8 cellular contexts compared by ENCODE assay signal in genomic region chr4:48275247-48275646, GRCh38. TPM values are rescaled to one million over a fixed set of nuclear protein-coding genes. Genes with fewer than 3 reads are reported as not detected.
DNase-seq lines count a peak whose midpoint lies in the region; ATAC-seq and TF ChIP-seq lines count a peak whose summit lies in the region.

No MANE protein-coding gene starts in this region.

- H3K36me3 ChIP-seq in mucosa of descending colon (ENCODE audit: low read depth): no peaks in the 10 kb centered on the region

- in situ Hi-C loops in astrocyte of the spinal cord (cut with HindIII; ENCODE audit: low sequenced_read_pairs): no loop called here

- H3K4me1 ChIP-seq in mucosa of descending colon (ENCODE audit: low read depth): no peaks in the 10 kb centered on the region

- H3K4me3 ChIP-seq in astrocyte of the spinal cord (ENCODE audit: low read depth, low read length) (no peak overlapping the region), mucosa of descending colon (no peak overlapping the region)

- TF ChIP-seq CTCF in LNCAP (IDR thresholded peaks at IDR 0.05): peak; percentile 49
- peak; percentile 79 for TF ChIP-seq CTCF in astrocyte of the spinal cord (IDR thresholded peaks at IDR 0.05; ENCODE audit: low read depth, low read length)
- TF ChIP-seq CTCF in mucosa of descending colon (IDR thresholded peaks at IDR 0.05): peak; percentile 22
- no peak for TF ChIP-seq CTCF in omental fat pad (IDR thresholded peaks at IDR 0.05)

- ATAC-seq in GM18511 (IDR thresholded peaks at IDR 0.05; ENCODE audit: unreplicated experiment): peak; percentile 59
- ATAC-seq in mucosa of descending colon: peak; percentile 79
- ATAC-seq in omental fat pad (ENCODE audit: low FRiP score): no peak
- ATAC-seq in HG03457 (IDR thresholded peaks at IDR 0.05; ENCODE audit: unreplicated experiment): no peak

- no peaks in the 10 kb centered on the region for H3K9me3 ChIP-seq in mucosa of descending colon

- intact Hi-C loops in mucosa of descending colon (cut with DNase I, micrococcal nuclease): no loop called here

- peak; percentile 29 for DNase-seq in AG08396 (ENCODE audit: low spot score)
- no peak for DNase-seq in astrocyte of the spinal cord (ENCODE audit: low read depth, low spot score)
- DNase-seq in mucosa of descending colon: peak in 1 of 3 donors; percentile 29
- no peak for DNase-seq in omental fat pad (ENCODE audit: low spot score)
- DNase-seq in GM03348 (ENCODE audit: low spot score): no peak

RNA-seq across cellular contexts. Expression of gene TEC, which starts 5.6 kb away (rescaled TPM):
- total RNA-seq in mucosa of descending colon (1 to 10 TPM; 3.4 to 4.0 (median 3.8) TPM), omental fat pad (1 to 10 TPM; 2.6 to 4.8 (median 3.9) TPM)

Comparison
In these comparisons a context has a peak if more than half of its experiments do, and no peak if none do; other contexts are left out.
1. ATAC-seq: peak in GM18511 (single experiment) and mucosa of descending colon (single experiment); none in omental fat pad (single experiment) and HG03457 (single experiment).
2. CTCF ChIP-seq: peak in LNCAP (single experiment), astrocyte of the spinal cord (single experiment) and mucosa of descending colon (single experiment); none in omental fat pad (0 of 3).